Comparison of ENCODE assay signal across 13 cellular contexts in the genomic region with DNA sequence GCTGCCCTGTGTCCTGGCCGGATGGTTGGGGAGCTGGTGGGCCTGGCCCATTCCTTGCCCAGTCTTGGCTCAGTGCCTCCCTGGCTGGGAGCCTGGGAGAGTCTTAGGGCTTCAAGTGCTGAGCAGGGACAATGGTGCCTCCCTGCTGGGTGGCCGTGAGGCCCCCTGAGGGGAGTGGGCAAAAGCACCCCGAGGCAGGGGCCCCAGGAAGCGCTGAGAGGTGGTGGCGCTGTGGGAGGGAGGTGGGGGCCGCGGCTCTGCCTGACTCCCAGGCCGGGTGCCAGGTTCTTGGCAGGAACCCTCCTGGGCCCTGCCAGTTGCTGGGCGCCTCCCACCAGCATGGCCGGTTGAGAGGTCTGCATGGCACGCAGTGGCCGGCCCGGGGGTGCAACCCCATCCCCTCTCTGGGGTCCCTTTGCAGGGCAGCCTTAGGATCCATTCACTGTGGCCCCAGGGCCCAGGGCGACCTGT. TPM values are rescaled to one million over a fixed set of nuclear protein-coding genes. Genes with fewer than 3 reads are reported as not detected.
DNase-seq lines count a peak whose midpoint lies in the region; ATAC-seq and TF ChIP-seq lines count a peak whose summit lies in the region.
"Had no signal": no experiment of that assay in that cellular context is flagged by ENCODE, and none has a peak within 500 bp of the region (broad histone marks: within the 10 kb centered on the region; RNA-seq: fewer than 3 reads in every experiment).

No MANE protein-coding gene starts in this region.

- CTCF ChIA-PET in OCI-LY7 (lab: Charles Lee; ENCODE audit: unreplicated experiment): no interaction called here

- H3K27me3 ChIP-seq in gastroesophageal sphincter (no peaks in the 10 kb centered on the region), neuronal stem cell (ENCODE audit: control insufficient read depth in 3 of 3, insufficient read depth in 3 of 3, low read depth in 1 of 3, low read length in 3 of 3) (no peaks in the 10 kb centered on the region)
- H3K27me3 ChIP-seq: ovary had no signal

- ATAC-seq in Right ventricle myocardium inferior: peak; percentile 58
- ATAC-seq in gastroesophageal sphincter: no peak
- no peak for ATAC-seq in activated CD4-positive, CD25-positive, alpha-beta regulatory T cell treated with anti-CD3 and anti-CD28 coated beads, Interleukin-2, amount 50 U/mL, for 24 hours

- H3K4me1 ChIP-seq in gastroesophageal sphincter: peaks cover 5 to 80% (median 47%) of the 10 kb centered on the region in 3 donors
- H3K4me1 ChIP-seq in neuronal stem cell (ENCODE audit: control insufficient read depth in 2 of 2, insufficient read depth in 1 of 2, low read depth in 1 of 2, low read length in 2 of 2): peaks cover 7 to 17% of the 10 kb centered on the region in 2 donors
- peaks cover 5% of the 10 kb centered on the region for H3K4me1 ChIP-seq in OCI-LY7 (ENCODE audit: insufficient read depth, low read length, poor library complexity, severe bottlenecking)

- H3K27ac ChIP-seq in gastroesophageal sphincter: peak overlapping the region in 3 of 4 donors; percentile 82 to 90 (median 85)
- no peak overlapping the region for H3K27ac ChIP-seq in neuronal stem cell (replicated peaks; ENCODE audit: low read length)
- H3K27ac ChIP-seq in OCI-LY7 (ENCODE audit: low read depth, low read length, poor library complexity, severe bottlenecking): no peak overlapping the region
- H3K27ac ChIP-seq: ovary had no signal

- H3K9ac ChIP-seq in neuronal stem cell (ENCODE audit: low read depth, low read length, poor library complexity): peak overlapping the region; percentile 18

- H3K4me3 ChIP-seq in gastroesophageal sphincter: no peak overlapping the region
- no peak overlapping the region for H3K4me3 ChIP-seq in neuronal stem cell (ENCODE audit: low read length in 2 of 2)
- H3K4me3 ChIP-seq in OCI-LY7 (ENCODE audit: low read depth, low read length, poor library complexity, severe bottlenecking): no peak overlapping the region
- H3K4me3 ChIP-seq: ovary had no signal

- H2AK5ac ChIP-seq in neuronal stem cell (ENCODE audit: low read depth, low read length): peak overlapping the region; percentile 95

- no peaks in the 10 kb centered on the region for H3K9me2 ChIP-seq in OCI-LY7 (ENCODE audit: insufficient read depth, low read length)

- no peak overlapping the region for H4K8ac ChIP-seq in neuronal stem cell (ENCODE audit: low read depth, low read length)

- POLR2A ChIA-PET in OCI-LY7 (lab: Charles Lee): interaction anchor here (0.6 kb wide), 1 partner anchor 1254 kb away, joined by 3 read pairs; no protein-coding TSS in a partner anchor

- H3K9me3 ChIP-seq in gastroesophageal sphincter (no peaks in the 10 kb centered on the region), neuronal stem cell (replicated peaks in 1 of 2; ENCODE audit: control insufficient read depth in 2 of 2, insufficient read depth in 1 of 2, low read depth in 1 of 2, low read length in 2 of 2) (peaks cover 3 to 9% of the 10 kb centered on the region in 2 donors), OCI-LY7 (ENCODE audit: low read length) (no peaks in the 10 kb centered on the region)
- H3K9me3 ChIP-seq: ovary had no signal

- no peak overlapping the region for H3K14ac ChIP-seq in neuronal stem cell (ENCODE audit: low read length)

- peak overlapping the region; percentile 61 for H3K23ac ChIP-seq in neuronal stem cell (ENCODE audit: low read depth, low read length, poor library complexity)

- no peak overlapping the region for H2BK15ac ChIP-seq in neuronal stem cell (ENCODE audit: low read length)

- H2BK5ac ChIP-seq in neuronal stem cell (ENCODE audit: low read length): peak overlapping the region; percentile 88

- H3K4me2 ChIP-seq in neuronal stem cell (ENCODE audit: insufficient read depth, low read length, poor library complexity, severe bottlenecking): no peak overlapping the region
- no peak overlapping the region for H3K4me2 ChIP-seq in OCI-LY7 (ENCODE audit: low read length)

- no peaks in the 10 kb centered on the region for H3K79me2 ChIP-seq in OCI-LY7 (ENCODE audit: insufficient read depth, low read depth, low read length)

- H2BK12ac ChIP-seq in neuronal stem cell (ENCODE audit: low read length): peak overlapping the region; percentile 35

- no CpG with 5 or more reads among the region's 14 CpGs for WGBS in gastroesophageal sphincter (ENCODE audit: low coverage in 1 of 2), 2 donors
- no CpG with 5 or more reads among the region's 14 CpGs for WGBS in neuronal stem cell (ENCODE audit: extremely low coverage in 2 of 2, insufficient read length in 2 of 2, insufficient replicate concordance in 1 of 2), 2 donors

- H3K4ac ChIP-seq in neuronal stem cell (ENCODE audit: low read length): no peak overlapping the region

- H3K36me3 ChIP-seq in gastroesophageal sphincter: no peaks in the 10 kb centered on the region
- H3K36me3 ChIP-seq in neuronal stem cell (replicated peaks in 1 of 2; ENCODE audit: control insufficient read depth in 2 of 2, insufficient read depth in 2 of 2, low read length in 2 of 2): peaks cover 12 to 13% of the 10 kb centered on the region in 2 donors
- H3K36me3 ChIP-seq in OCI-LY7 (ENCODE audit: insufficient read depth, low read length): peaks cover 15% of the 10 kb centered on the region
- H3K36me3 ChIP-seq: ovary had no signal

- no TSS peak for BruUV-seq in OCI-LY7 (replicated peaks; lab: Mats Ljungman, UMichigan)

- no peak for TF ChIP-seq POLR2A in gastroesophageal sphincter (IDR thresholded peaks at IDR 0.05)

- intact Hi-C loops in Right ventricle myocardium inferior (cut with DNase I): loop anchor here (2.0 to 10.0 kb wide), 2 partner anchors 25 to 233 kb away; a partner anchor contains a TSS
- intact Hi-C loops in cardiac septum (cut with DNase I): loop anchor here (1.0 kb wide), 1 partner anchor 25 kb away; no protein-coding TSS in a partner anchor
- intact Hi-C loops in OCI-LY7 (cut with micrococcal nuclease; ENCODE audit: unreplicated experiment): no loop called here

- H4K20me1 ChIP-seq in OCI-LY7 (ENCODE audit: insufficient read depth, low read length): no peaks in the 10 kb centered on the region

- TF ChIP-seq CTCF in gastroesophageal sphincter (IDR thresholded peaks at IDR 0.05) (no peak), OCI-LY7 (conservative IDR thresholded peaks at IDR 0.05; ENCODE audit: low read length) (no peak)

- peak overlapping the region; percentile 14 for H4K91ac ChIP-seq in neuronal stem cell (ENCODE audit: low read depth, low read length, poor library complexity)

- H3K18ac ChIP-seq in neuronal stem cell (ENCODE audit: low read length): peak overlapping the region; percentile 27

- H3K79me1 ChIP-seq in neuronal stem cell (ENCODE audit: low read depth, low read length): no peaks in the 10 kb centered on the region

- TF ChIP-seq EP300 in gastroesophageal sphincter (IDR thresholded peaks at IDR 0.05): no peak

- no peak overlapping the region for H2AFZ ChIP-seq in neuronal stem cell (ENCODE audit: low read length)
- no peak overlapping the region for H2AFZ ChIP-seq in OCI-LY7 (ENCODE audit: low read length)

- no peak overlapping the region for H2BK120ac ChIP-seq in neuronal stem cell (ENCODE audit: low read depth, low read length)

- no peak for DNase-seq in Right ventricle myocardium inferior (ENCODE audit: missing footprints)
- no peak for DNase-seq in cardiac septum (ENCODE audit: low spot score)
- DNase-seq in neuronal stem cell (ENCODE audit: low spot score): no peak
- no peak for DNase-seq in OCI-LY7 (ENCODE audit: low spot score)
- DNase-seq in activated T-cell treated with anti-CD3 and anti-CD28 coated beads for 4 hours: no peak
- DNase-seq in effector CD4-positive, alpha-beta T cell: no peak
- DNase-seq: activated CD4-positive, alpha-beta T cell treated with anti-CD3 and anti-CD28 coated beads for 1 hour; activated effector memory CD4-positive, alpha-beta T cell treated with Interleukin-2 at 50 U/mL for 16 hours; ovary; stimulated activated CD4-positive, alpha-beta T cell treated with anti-CD3 and anti-CD28 coated beads, Interleukin-4, amount 100 ng/mL, for 1 hour; stimulated activated naive CD4-positive, alpha-beta T cell treated with Interleukin-2 at 50 U/mL for 16 hours had no signal

RNA-seq across cellular contexts. Expression of a gene that starts 9.3 kb away (rescaled TPM):
- 782 TPM for total RNA-seq in Right ventricle myocardium inferior
- total RNA-seq in cardiac septum: 466 TPM
- total RNA-seq in gastroesophageal sphincter: 1,000 to 10,000 TPM in 3 of 4 donors, 100 to 1,000 TPM in 1; 383 to 2,881 (median 2,372) TPM
- polyA plus RNA-seq in neuronal stem cell (2013, experiment 1 of 2): 3,158 TPM
- polyA plus RNA-seq in neuronal stem cell (2013, experiment 2 of 2): 3,117 TPM
- 2,092 and 3,376 TPM in 2 replicates for total RNA-seq in OCI-LY7 (2014; rRNA removed; shearing (Covaris generic))
- total RNA-seq in OCI-LY7 (2022): 2,373 and 2,571 TPM in 2 replicates

RNA-seq across cellular contexts. Expression of a gene that starts 10.5 kb away (rescaled TPM):
- total RNA-seq in Right ventricle myocardium inferior (89.3 TPM), cardiac septum (101 TPM), gastroesophageal sphincter (100 to 1,000 TPM in 3 of 4 donors, 10 to 100 TPM in 1; 58.6 to 259 (median 172) TPM), OCI-LY7 (2022) (144 and 162 TPM in 2 replicates)
- 59.5 TPM for polyA plus RNA-seq in neuronal stem cell (2013, experiment 1 of 2)
- 57.4 TPM for polyA plus RNA-seq in neuronal stem cell (2013, experiment 2 of 2)
- 53.3 and 59.3 TPM in 2 replicates for total RNA-seq in OCI-LY7 (2014; rRNA removed; shearing (Covaris generic))

RNA-seq across cellular contexts. Expression of a gene that starts 29.4 kb away (rescaled TPM):
- 18.1 TPM for total RNA-seq in Right ventricle myocardium inferior
- total RNA-seq in cardiac septum: 10.7 TPM
- total RNA-seq in gastroesophageal sphincter: 1 to 10 TPM; 2.7 to 9.8 (median 3.8) TPM
- polyA plus RNA-seq in neuronal stem cell (2013, experiment 1 of 2): 15.0 TPM
- polyA plus RNA-seq in neuronal stem cell (2013, experiment 2 of 2): 14.9 TPM
- 11.1 and 14.8 TPM in 2 replicates for total RNA-seq in OCI-LY7 (2014; rRNA removed; shearing (Covaris generic))
- 22.5 and 23.3 TPM in 2 replicates for total RNA-seq in OCI-LY7 (2022)

RNA-seq across cellular contexts. Expression of a gene that starts 49.7 kb away (rescaled TPM):
- total RNA-seq in Right ventricle myocardium inferior: not detected
- not detected for total RNA-seq in cardiac septum
- under 1 TPM in 1 of 4 donors, not detected in 3; 0.20 TPM for total RNA-seq in gastroesophageal sphincter
- not detected for polyA plus RNA-seq in neuronal stem cell (2013, experiment 1 of 2)
- not detected for polyA plus RNA-seq in neuronal stem cell (2013, experiment 2 of 2)
- not detected in 2 replicates for total RNA-seq in OCI-LY7 (2014; rRNA removed; shearing (Covaris generic))
- not detected in 2 replicates for total RNA-seq in OCI-LY7 (2022)
- polyA plus RNA-seq: ovary had no signal

Comparison
In these comparisons a context has a peak if more than half of its experiments do, and no peak if none do; other contexts are left out.
1. H3K27ac ChIP-seq: peak in gastroesophageal sphincter (3 of 4); none in neuronal stem cell (single experiment) and OCI-LY7 (single experiment).